In the genomic region with DNA sequence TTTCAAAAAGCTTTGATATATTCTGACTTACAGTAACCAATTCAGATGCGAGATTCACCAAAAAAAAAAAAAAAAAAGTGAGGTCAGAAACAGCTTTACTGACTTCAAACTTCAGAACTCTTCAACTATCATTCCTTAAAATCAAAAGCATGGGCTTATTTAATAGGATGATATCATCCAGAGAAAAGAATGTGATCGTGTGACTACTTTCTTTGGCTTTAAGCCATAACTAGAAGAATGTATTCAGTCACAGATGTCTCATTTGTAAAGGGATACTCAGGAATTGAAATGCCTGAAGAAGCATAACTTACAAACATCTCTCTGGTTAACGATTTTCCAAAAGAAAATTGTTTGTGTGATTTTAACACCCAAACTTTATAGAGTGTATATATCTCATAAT, we compare ENCODE assay signal across 15 cellular contexts. TPM values are rescaled to one million over a fixed set of nuclear protein-coding genes. Genes with fewer than 3 reads are reported as not detected.
DNase-seq lines count a peak whose midpoint lies in the region; ATAC-seq and TF ChIP-seq lines count a peak whose summit lies in the region.
"Had no signal": no experiment of that assay in that cellular context is flagged by ENCODE, and none has a peak within 500 bp of the region (broad histone marks: within the 10 kb centered on the region; RNA-seq: fewer than 3 reads in every experiment).

No MANE protein-coding gene starts in this region.

- H3K27ac Mint-ChIP-seq in nephron: peak overlapping the region; percentile 26 to 82 (median 67)
- H3K27ac Mint-ChIP-seq: activated T-helper 1 cell treated with anti-CD3 and anti-CD28 coated beads, Interleukin-12 subunit alpha, Interleukin-12 subunit beta, Interleukin-2, Interleukin-4 antibody, amounts not matched to agents 30 ng/mL and 10 ng/mL and 1 ng/mL, durations not matched to agents 14 hours and 24 hours and 36 hours; progenitor cell of endocrine pancreas had no signal

- H4K20me1 ChIP-seq in DOHH2 (ENCODE audit: control insufficient read depth, insufficient read depth, low read depth, low read length): no peaks in the 10 kb centered on the region

- no peaks in the 10 kb centered on the region for H3K9me2 ChIP-seq in DOHH2 (replicated peaks; ENCODE audit: control insufficient read depth, low read length)

- H3K4me1 ChIP-seq in DOHH2 (ENCODE audit: control insufficient read depth, low read length): peaks cover 76% of the 10 kb centered on the region
- H3K4me1 ChIP-seq: vagina had no signal

- H3K79me2 ChIP-seq in DOHH2 (ENCODE audit: control insufficient read depth, low read length): no peaks in the 10 kb centered on the region

- TF ChIP-seq CTCF in DOHH2 (IDR thresholded peaks at IDR 0.05; ENCODE audit: low read depth, low read length, poor library complexity, severe bottlenecking): no peak
- TF ChIP-seq CTCF in nephron (IDR thresholded peaks at IDR 0.05; ENCODE audit: unreplicated experiment in 3 of 3): no peak

- H3K4me1 Mint-ChIP-seq in nephron: peaks cover 38% of the 10 kb centered on the region

- H3K27me3 ChIP-seq in DOHH2 (ENCODE audit: control insufficient read depth, low read length): no peaks in the 10 kb centered on the region
- H3K27me3 ChIP-seq: vagina had no signal

- H3K36me3 Mint-ChIP-seq in nephron (ENCODE audit: low read depth): no peaks in the 10 kb centered on the region

- no peaks in the 10 kb centered on the region for H3K9me3 Mint-ChIP-seq in nephron
- H3K9me3 Mint-ChIP-seq: activated T-helper 1 cell treated with anti-CD3 and anti-CD28 coated beads, Interleukin-12 subunit alpha, Interleukin-12 subunit beta, Interleukin-2, Interleukin-4 antibody, amounts not matched to agents 30 ng/mL and 10 ng/mL and 1 ng/mL, durations not matched to agents 14 hours and 24 hours and 36 hours had no signal

- no peak overlapping the region for H3K4me3 Mint-ChIP-seq in nephron
- H3K4me3 Mint-ChIP-seq: activated T-helper 1 cell treated with anti-CD3 and anti-CD28 coated beads, Interleukin-12 subunit alpha, Interleukin-12 subunit beta, Interleukin-2, Interleukin-4 antibody, amounts not matched to agents 30 ng/mL and 10 ng/mL and 1 ng/mL, durations not matched to agents 14 hours and 24 hours and 36 hours had no signal

- H3K36me3 ChIP-seq in DOHH2 (ENCODE audit: control insufficient read depth, low read length): peaks cover 4% of the 10 kb centered on the region; the same call in 1 of the 2 replicates
- H3K36me3 ChIP-seq: HAP-1, vagina had no signal

- H3K9me3 ChIP-seq in DOHH2 (ENCODE audit: control insufficient read depth, insufficient read depth, low read length): no peaks in the 10 kb centered on the region
- H3K9me3 ChIP-seq: HAP-1, vagina had no signal

- H3K27me3 Mint-ChIP-seq in nephron (ENCODE audit: low read depth): no peaks in the 10 kb centered on the region
- H3K27me3 Mint-ChIP-seq: progenitor cell of endocrine pancreas had no signal

- DNase-seq in NCI-H460 (ENCODE audit: extremely low read depth, low read depth) (peak; percentile 18), dermis blood vessel endothelial cell (peak; percentile 85), NCI-H2029 treated with DMSO at 0.1 percent for 48 hours (lab: John Stamatoyannopoulos, UW) (no peak), NCI-H146 (lab: John Stamatoyannopoulos, UW) (no peak), NCI-H1048 (lab: John Stamatoyannopoulos, UW) (no peak)
- DNase-seq: left colon, NCI-H1436 had no signal

- no peak overlapping the region; the same call in 1 of the 2 replicates for H3K4me3 ChIP-seq in DOHH2 (ENCODE audit: low read length)
- H3K4me3 ChIP-seq: HAP-1, vagina had no signal

- no peak for ATAC-seq in GM18907 (IDR thresholded peaks at IDR 0.05; ENCODE audit: unreplicated experiment)
- ATAC-seq: left colon had no signal

- H3K27ac ChIP-seq in DOHH2 (ENCODE audit: low read depth, low read length): peak overlapping the region; percentile 64; the same call in 1 of the 2 replicates
- H3K27ac ChIP-seq: HL-60, vagina had no signal

- H3F3A ChIP-seq in DOHH2 (ENCODE audit: control insufficient read depth, insufficient read depth): peaks cover 13% of the 10 kb centered on the region

- peak overlapping the region; percentile 64; the same call in 1 of the 2 replicates for H3K4me2 ChIP-seq in DOHH2 (ENCODE audit: low read length)

RNA-seq across cellular contexts. Expression of gene TPK1, which starts 11.5 kb away (rescaled TPM):
- total RNA-seq in NCI-H460 (2014; rRNA removed; shearing (Covaris generic)): 22.8 and 29.4 TPM in 2 replicates
- polyA plus RNA-seq in NCI-H460 (2014; cell fraction: nucleus; rRNA removed): 7.3 and 8.5 TPM in 2 replicates
- total RNA-seq in dermis blood vessel endothelial cell: 14.8 and 24.1 TPM in 2 replicates

Comparison
In these comparisons a context has a peak if more than half of its experiments do, and no peak if none do; other contexts are left out.
1. DNase-seq: peak in NCI-H460 (single experiment) and dermis blood vessel endothelial cell (single experiment); none in NCI-H2029 treated with DMSO at 0.1 percent for 48 hours (single experiment), NCI-H146 (single experiment) and NCI-H1048 (single experiment).